Comparison of ENCODE assay signal across 14 cellular contexts in the genomic region with DNA sequence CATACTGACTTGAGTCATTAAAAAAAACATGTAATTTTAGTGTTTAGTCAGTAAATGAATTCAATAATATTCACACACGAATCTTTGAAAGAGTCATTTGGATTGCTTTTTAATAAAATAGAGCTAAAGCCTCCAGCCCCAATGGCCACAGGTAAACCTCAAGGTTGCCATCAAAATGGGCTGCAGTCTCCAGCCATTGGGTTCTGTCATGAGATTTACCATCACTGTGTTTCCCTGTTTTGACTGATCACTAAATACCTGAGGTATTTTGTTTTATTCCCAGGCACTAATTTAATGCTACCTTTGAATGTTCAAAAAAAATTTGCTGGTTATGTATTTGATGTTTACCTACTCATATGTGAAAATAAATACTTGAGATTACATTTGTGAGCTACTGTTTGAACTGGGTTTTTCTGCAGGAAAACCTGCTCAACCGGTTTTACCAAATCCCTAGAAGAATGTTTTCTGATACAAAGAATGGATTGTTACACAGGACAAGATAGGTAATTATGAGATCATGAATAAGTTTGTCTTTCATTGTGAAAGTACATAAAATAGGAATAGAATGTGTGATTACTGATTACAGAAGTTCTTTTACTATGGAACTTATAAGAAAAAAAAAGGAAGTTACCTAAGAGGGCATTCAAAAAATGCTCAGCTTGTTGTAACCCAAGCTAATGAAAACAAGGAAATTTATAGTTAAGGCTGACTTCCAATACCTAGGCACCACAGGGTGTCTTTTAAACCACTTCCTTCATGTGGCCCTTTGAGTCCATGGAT.
A peak's percentile ranks its signal among the peaks of the same experiment; 100 is the strongest.
DNase-seq lines count a peak whose midpoint lies in the region; ATAC-seq and TF ChIP-seq lines count a peak whose summit lies in the region.
"Had no signal": no experiment of that assay in that cellular context is flagged by ENCODE, and none has a peak within 500 bp of the region (broad histone marks: within the 10 kb centered on the region; RNA-seq: fewer than 3 reads in every experiment).

No MANE protein-coding gene starts in this region.

- H3K9me3 ChIP-seq in iPS DF 6.9 (ENCODE audit: control insufficient read depth, insufficient read depth, low read length) (no peaks in the 10 kb centered on the region), upper lobe of left lung (no peaks in the 10 kb centered on the region)

- no peaks in the 10 kb centered on the region for H3K36me3 ChIP-seq in iPS DF 6.9 (ENCODE audit: control insufficient read depth, insufficient read depth, low read length)
- H3K36me3 ChIP-seq in upper lobe of left lung = no peaks in the 10 kb centered on the region

- no peak for ATAC-seq in upper lobe of left lung (ENCODE audit: low FRiP score in 2 of 2)
- ATAC-seq: HepG2 had no signal

- no peak for TF ChIP-seq CTCF in upper lobe of left lung (IDR thresholded peaks at IDR 0.05)

- no CpG with 5 or more reads among the region's 2 CpGs for WGBS in iPS DF 6.9 (ENCODE audit: insufficient coverage, insufficient read length)
- WGBS in upper lobe of left lung, 2 donors = 52 to 57% methylated on average over 2 of the region's 2 CpGs

- no peak overlapping the region for H3K4me3 ChIP-seq in iPS DF 6.9 (ENCODE audit: low read length)
- H3K4me3 ChIP-seq in upper lobe of left lung = no peak overlapping the region

- TF ChIP-seq POLR2A in upper lobe of left lung (IDR thresholded peaks at IDR 0.05) = no peak

- DNase-seq in SKM-1 treated with dmso at 0.1 percent for 144 hours (lab: John Stamatoyannopoulos, UW; ENCODE audit: unreplicated experiment) (peak; percentile 33), SKM-1 (lab: John Stamatoyannopoulos, UW; ENCODE audit: unreplicated experiment) (no peak), NCI-H774 (lab: John Stamatoyannopoulos, UW) (peak; percentile 85), iPS DF 6.9 (ENCODE audit: low read depth, low spot score) (peak; percentile 47), upper lobe of left lung (no peak), putamen (ENCODE audit: low spot score) (no peak), NCI-H187 (lab: John Stamatoyannopoulos, UW) (no peak), activated gamma-delta T cell treated with Interleukin-2 at 50 U/mL for 16 hours (no peak)
- DNase-seq: ACHN; activated CD4-positive, alpha-beta T cell treated with anti-CD3 and anti-CD28 coated beads, Interleukin-2, amount 50 U/mL, for 1 hour; dermis blood vessel endothelial cell; NCI-H446 treated with DMSO at 0.1 percent for 48 hours; substantia nigra had no signal

- H3K27me3 ChIP-seq in iPS DF 6.9 (ENCODE audit: control insufficient read depth, insufficient read depth, low read length) = no peaks in the 10 kb centered on the region
- H3K27me3 ChIP-seq in upper lobe of left lung = no peaks in the 10 kb centered on the region

- TF ChIP-seq EP300 in upper lobe of left lung (IDR thresholded peaks at IDR 0.05) = no peak

- peaks cover 1% of the 10 kb centered on the region; the same call in 1 of the 2 replicates for H3K4me1 ChIP-seq in iPS DF 6.9 (ENCODE audit: control insufficient read depth, insufficient read depth, low read length)
- peaks cover 0 to 11% (median 3%) of the 10 kb centered on the region in 4 donors for H3K4me1 ChIP-seq in upper lobe of left lung

- H3K27ac ChIP-seq in iPS DF 6.9 (ENCODE audit: low read length) = no peak overlapping the region
- peak overlapping the region in 3 of 4 donors; percentile 12 to 37 (median 34) for H3K27ac ChIP-seq in upper lobe of left lung

Comparison
In these comparisons a context has a peak if more than half of its experiments do, and no peak if none do; other contexts are left out.
1. DNase-seq: peak in SKM-1 treated with dmso at 0.1 percent for 144 hours (single experiment), NCI-H774 (single experiment) and iPS DF 6.9 (single experiment); none in SKM-1 (single experiment), upper lobe of left lung (0 of 2), putamen (single experiment), NCI-H187 (0 of 2) and activated gamma-delta T cell treated with Interleukin-2 at 50 U/mL for 16 hours (single experiment).